Comparison of ENCODE assay signal across 22 cellular contexts in the genomic region with DNA sequence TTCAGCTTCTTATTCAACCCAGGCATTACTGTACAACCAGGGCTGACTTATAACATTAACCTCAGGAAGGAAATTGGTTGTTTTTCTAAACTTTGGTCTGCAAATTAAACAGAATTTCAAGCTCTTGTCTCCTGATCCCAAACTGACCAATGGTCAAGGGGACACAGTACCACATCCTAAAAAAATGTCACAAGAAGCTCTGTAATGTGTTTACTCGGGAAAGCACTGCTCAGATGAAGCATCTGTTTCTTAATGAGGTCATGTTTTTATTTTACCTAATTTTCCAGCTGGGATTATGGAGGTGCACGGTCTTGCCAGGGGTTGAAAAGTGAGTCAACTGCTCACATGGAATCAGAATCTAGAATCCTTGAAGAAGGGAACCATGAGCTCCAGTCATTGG. TPM values are rescaled to one million over a fixed set of nuclear protein-coding genes. Genes with fewer than 3 reads are reported as not detected.
"Had no signal": no experiment of that assay in that cellular context is flagged by ENCODE, and none has a peak within 500 bp of the region (broad histone marks: within the 10 kb centered on the region; RNA-seq: fewer than 3 reads in every experiment).

No MANE protein-coding gene starts in this region.

- H3K9me3 ChIP-seq: lower lobe of right lung, neutrophil, spleen had no signal

- DNase-seq: activated CD4-positive, alpha-beta memory T cell treated with anti-CD3 and anti-CD28 coated beads for 36 hours; activated effector memory CD4-positive, alpha-beta T cell treated with anti-CD3 and anti-CD28 coated beads, Interleukin-2, amount 50 U/mL, for 16 hours; activated T-cell treated with anti-CD3 and anti-CD28 coated beads, Interleukin-2, amount 50 U/mL, for 4 hours; amygdala; brain microvascular endothelial cell; cerebellar nuclear complex; endodermal cell; foreskin melanocyte; hypothalamus; kidney glomerular epithelial cell; lower lobe of right lung; midbrain; naive thymus-derived CD4-positive, alpha-beta T cell; spleen; stimulated activated CD4-positive, alpha-beta T cell treated with anti-CD3 and anti-CD28 coated beads, Interleukin-1b, Interleukin-23, amount 100 ng/mL, for 48 hours; stimulated activated naive B cell treated with anti-CD40 and anti-IgM and Interleukin-4, amounts not matched to agents 10 μg/mL and 1 μg/mL and 100 μg/mL, for 72 hours; T-cell; T1000; trophoblast cell had no signal

- ATAC-seq: activated naive CD4-positive, alpha-beta T cell treated with anti-CD3 and anti-CD28 coated beads, Interleukin-2, amount 50 U/mL, for 72 hours; activated T-cell treated with anti-CD3 and anti-CD28 coated beads, Interleukin-2, amount 50 U/mL, for 4 hours; lower lobe of right lung; naive thymus-derived CD4-positive, alpha-beta T cell; stimulated activated naive B cell treated with anti-CD40 and anti-IgM and Interleukin-4, amounts not matched to agents 10 μg/mL and 1 μg/mL and 100 μg/mL, for 72 hours; T-cell had no signal

- H3K4me3 ChIP-seq: lower lobe of right lung, spleen had no signal

- H3K27me3 ChIP-seq: brain microvascular endothelial cell, spleen had no signal

- H3K27ac ChIP-seq: brain microvascular endothelial cell, lower lobe of right lung, neutrophil, spleen, VCaP had no signal

- H3K36me3 ChIP-seq: brain microvascular endothelial cell, lower lobe of right lung, neutrophil, spleen had no signal

RNA-seq across cellular contexts. Expression of a gene that starts 18.7 kb away (rescaled TPM):
- total RNA-seq: activated CD4-positive, alpha-beta memory T cell treated with anti-CD3 and anti-CD28 coated beads for 36 hours; activated naive CD4-positive, alpha-beta T cell treated with anti-CD3 and anti-CD28 coated beads, Interleukin-2, amount 50 U/mL, for 72 hours; activated T-cell treated with anti-CD3 and anti-CD28 coated beads, Interleukin-2, amount 50 U/mL, for 4 hours had no signal
- polyA plus RNA-seq: naive thymus-derived CD4-positive, alpha-beta T cell had no signal
